21 cellular contexts compared by ENCODE assay signal in genomic region chr6:118761643-118762042, GRCh38.
"Had no signal": no experiment of that assay in that cellular context is flagged by ENCODE, and none has a peak within 500 bp of the region (broad histone marks: within the 10 kb centered on the region; RNA-seq: fewer than 3 reads in every experiment).

No MANE protein-coding gene starts in this region.

- H3K27me3 Mint-ChIP-seq: activated CD4-positive, alpha-beta T cell treated with anti-CD3 and anti-CD28 coated beads for 36 hours had no signal

- H3K4me3 ChIP-seq: cardiac muscle cell, left lung, neural progenitor cell, psoas muscle, right lobe of liver, stomach, testis, upper lobe of left lung had no signal

- FAIRE-seq: small intestine had no signal

- H3K36me3 ChIP-seq: cardiac muscle cell, left lung, neural progenitor cell, right lobe of liver, stomach, upper lobe of left lung had no signal

- H3K9me3 Mint-ChIP-seq: neural progenitor cell; stimulated activated effector memory CD8-positive, alpha-beta T cell treated with anti-CD3 and anti-CD28 coated beads, Interleukin-12 subunit alpha, Interleukin-12 subunit beta, amount 100 ng/mL, for 72 hours; T-helper 1 cell treated with Interleukin-12 subunit alpha and Interleukin-12 subunit beta and Interleukin-4 antibody, amounts not matched to agents 30 μg/mL and 1 μg/mL, for 36 hours; WTC11 had no signal

- H3K9me3 ChIP-seq: left lung, psoas muscle, right lobe of liver, stomach, testis, upper lobe of left lung had no signal

- H3K9ac ChIP-seq: neural progenitor cell had no signal

- H3K4me3 Mint-ChIP-seq: activated CD4-positive, alpha-beta T cell treated with anti-CD3 and anti-CD28 coated beads for 36 hours; neural progenitor cell; stimulated activated effector memory CD8-positive, alpha-beta T cell treated with anti-CD3 and anti-CD28 coated beads, Interleukin-12 subunit alpha, Interleukin-12 subunit beta, amount 100 ng/mL, for 72 hours; T-helper 1 cell treated with Interleukin-12 subunit alpha and Interleukin-12 subunit beta and Interleukin-4 antibody, amounts not matched to agents 30 μg/mL and 1 μg/mL, for 36 hours; WTC11 had no signal

- H3K36me3 Mint-ChIP-seq: activated naive CD4-positive, alpha-beta T cell treated with anti-CD3 and anti-CD28 coated beads, Interleukin-2, amount 50 U/mL, for 72 hours; neural progenitor cell; stimulated activated effector memory CD8-positive, alpha-beta T cell treated with anti-CD3 and anti-CD28 coated beads, Interleukin-12 subunit alpha, Interleukin-12 subunit beta, amount 100 ng/mL, for 72 hours; WTC11 had no signal

- H3K27me3 ChIP-seq: cardiac muscle cell, left lung, neural progenitor cell, right lobe of liver, stomach, testis, upper lobe of left lung had no signal

- H3K4me1 ChIP-seq: neural progenitor cell, psoas muscle, right lobe of liver, stomach, testis, upper lobe of left lung had no signal

- DNase-seq: activated CD4-positive, alpha-beta T cell treated with anti-CD3 and anti-CD28 coated beads for 36 hours; activated CD4-positive, alpha-beta T cell treated with anti-CD3 and anti-CD28 coated beads, Interleukin-2, amount 50 U/mL, for 48 hours; activated gamma-delta T cell; amniotic stem cell; foreskin melanocyte; glutamatergic neuron; hypothalamus; left lung; psoas muscle; right lobe of liver; small intestine; stimulated activated CD4-positive, alpha-beta T cell treated with anti-CD3 and anti-CD28 coated beads, Interleukin-4, amount 100 ng/mL, for 24 hours; stomach; testis; upper lobe of left lung had no signal

- H3K4me1 Mint-ChIP-seq: neural progenitor cell; stimulated activated effector memory CD8-positive, alpha-beta T cell treated with anti-CD3 and anti-CD28 coated beads, Interleukin-12 subunit alpha, Interleukin-12 subunit beta, amount 100 ng/mL, for 72 hours; WTC11 had no signal

- H3K4me2 ChIP-seq: neural progenitor cell had no signal

- H3K27ac ChIP-seq: cardiac muscle cell, neural progenitor cell, psoas muscle, right lobe of liver, stomach, testis had no signal

- H3K27ac Mint-ChIP-seq: activated CD4-positive, alpha-beta T cell treated with anti-CD3 and anti-CD28 coated beads for 36 hours; activated naive CD4-positive, alpha-beta T cell treated with anti-CD3 and anti-CD28 coated beads, Interleukin-2, amount 50 U/mL, for 72 hours; neural progenitor cell; stimulated activated effector memory CD8-positive, alpha-beta T cell treated with anti-CD3 and anti-CD28 coated beads, Interleukin-12 subunit alpha, Interleukin-12 subunit beta, amount 100 ng/mL, for 72 hours; T-helper 1 cell treated with Interleukin-12 subunit alpha and Interleukin-12 subunit beta and Interleukin-4 antibody, amounts not matched to agents 30 μg/mL and 1 μg/mL, for 36 hours; WTC11 had no signal

- ATAC-seq: activated CD4-positive, alpha-beta T cell treated with anti-CD3 and anti-CD28 coated beads for 36 hours; activated naive CD4-positive, alpha-beta T cell treated with anti-CD3 and anti-CD28 coated beads, Interleukin-2, amount 50 U/mL, for 72 hours; left lung; psoas muscle; right lobe of liver; stimulated activated effector memory CD8-positive, alpha-beta T cell treated with anti-CD3 and anti-CD28 coated beads, Interleukin-12 subunit alpha, Interleukin-12 subunit beta, amount 100 ng/mL, for 72 hours; WTC11 had no signal

- H2AFZ ChIP-seq: neural progenitor cell had no signal
